Comparison of ENCODE assay signal across 8 cellular contexts in genomic region chr16:1825864-1826690, GRCh38. TPM values are rescaled to one million over a fixed set of nuclear protein-coding genes. Genes with fewer than 3 reads are reported as not detected.
DNase-seq lines count a peak whose midpoint lies in the region; ATAC-seq and TF ChIP-seq lines count a peak whose summit lies in the region.

No MANE protein-coding gene starts in this region.

- no peaks in the 10 kb centered on the region for H3K27me3 ChIP-seq in naive thymus-derived CD4-positive, alpha-beta T cell (ENCODE audit: control insufficient read depth in 2 of 2, insufficient read depth in 2 of 2, low read length in 2 of 2)

- H3K4me3 ChIP-seq in naive thymus-derived CD4-positive, alpha-beta T cell (ENCODE audit: low read length) = peak overlapping the region; percentile 69

- H3K36me3 ChIP-seq in naive thymus-derived CD4-positive, alpha-beta T cell (ENCODE audit: control insufficient read depth in 2 of 3, insufficient read depth in 3 of 3, low read length in 3 of 3) = peaks cover 3 to 29% (median 7%) of the 10 kb centered on the region in 3 experiments

- H3K36me3 Mint-ChIP-seq in activated CD8-positive, alpha-beta memory T cell treated with anti-CD3 and anti-CD28 coated beads, Interleukin-2, amount 10 ng/mL, durations not matched to agents 7 days and 5 days = no peaks in the 10 kb centered on the region
- peaks cover 0 to 7% (median 0%) of the 10 kb centered on the region in 5 donors for H3K36me3 Mint-ChIP-seq in naive thymus-derived CD4-positive, alpha-beta T cell

- ATAC-seq in HG02642 (IDR thresholded peaks at IDR 0.05; ENCODE audit: poor library complexity, unreplicated experiment) = peak; percentile 49
- ATAC-seq in activated CD8-positive, alpha-beta memory T cell treated with anti-CD3 and anti-CD28 coated beads, Interleukin-2, amount 10 ng/mL, durations not matched to agents 7 days and 5 days = peak; percentile 72
- peak; percentile 78 for ATAC-seq in naive thymus-derived CD4-positive, alpha-beta T cell
- peak; percentile 77 for ATAC-seq in stimulated activated naive CD8-positive, alpha-beta T cell treated with anti-CD3 and anti-CD28 coated beads, Interleukin-15, Interleukin-2, amounts not matched to agents 100 U/mL and 50 U/mL, for 24 hours

- peaks cover 19 to 26% of the 10 kb centered on the region in 2 donors for H3K4me1 ChIP-seq in naive thymus-derived CD4-positive, alpha-beta T cell (ENCODE audit: control insufficient read depth in 2 of 2, insufficient read depth in 2 of 2, low read length in 2 of 2)

- H3K4me1 Mint-ChIP-seq in activated CD8-positive, alpha-beta memory T cell treated with anti-CD3 and anti-CD28 coated beads, Interleukin-2, amount 10 ng/mL, durations not matched to agents 7 days and 5 days = peaks cover 43% of the 10 kb centered on the region
- peaks cover 21 to 60% (median 44%) of the 10 kb centered on the region in 7 donors for H3K4me1 Mint-ChIP-seq in naive thymus-derived CD4-positive, alpha-beta T cell

- intact Hi-C loops in naive thymus-derived CD4-positive, alpha-beta T cell (cut with micrococcal nuclease) = loop anchor here (1.0 to 5.0 kb wide), 11 partner anchors 14 to 517 kb away; partner anchors contain the start of genes MRPS34 (in 2 of the 2), NUBP2 (in 2 of the 2), SPSB3 (in 2 of the 2) and CRAMP1 (in 1 of the 2)

- TF ChIP-seq POLR2A in erythroblast (IDR thresholded peaks at IDR 0.05; ENCODE audit: low read length) = no peak

- POLR2A ChIA-PET in naive thymus-derived CD4-positive, alpha-beta T cell (lab: Charles Lee) = interaction anchor here (0.5 to 3.6 kb wide), 7 partner anchors 12 to 556 kb away, joined by 3 to 33 read pairs (median 5); partner anchors contain the start of genes EME2, MRPS34, NME3 and NUBP2

- H3K9me3 Mint-ChIP-seq in activated CD8-positive, alpha-beta memory T cell treated with anti-CD3 and anti-CD28 coated beads, Interleukin-2, amount 10 ng/mL, durations not matched to agents 7 days and 5 days (ENCODE audit: low read depth) = no peaks in the 10 kb centered on the region
- H3K9me3 Mint-ChIP-seq in naive thymus-derived CD4-positive, alpha-beta T cell = peaks cover 0 to 2% (median 0%) of the 10 kb centered on the region in 11 donors

- peak overlapping the region; percentile 78 for H3K27ac ChIP-seq in naive thymus-derived CD4-positive, alpha-beta T cell (ENCODE audit: low read depth, low read length)

- H3K4me3 Mint-ChIP-seq in activated CD8-positive, alpha-beta memory T cell treated with anti-CD3 and anti-CD28 coated beads, Interleukin-2, amount 10 ng/mL, durations not matched to agents 7 days and 5 days = peak overlapping the region; percentile 79
- peak overlapping the region; percentile 82 to 92 (median 88) for H3K4me3 Mint-ChIP-seq in naive thymus-derived CD4-positive, alpha-beta T cell

- H3K9me3 ChIP-seq in naive thymus-derived CD4-positive, alpha-beta T cell (ENCODE audit: control insufficient read depth in 2 of 3, low read length in 3 of 3) = no peaks in the 10 kb centered on the region

- peak overlapping the region; percentile 47 for H3K27ac Mint-ChIP-seq in activated CD8-positive, alpha-beta memory T cell treated with anti-CD3 and anti-CD28 coated beads, Interleukin-2, amount 10 ng/mL, durations not matched to agents 7 days and 5 days
- H3K27ac Mint-ChIP-seq in naive thymus-derived CD4-positive, alpha-beta T cell = peak overlapping the region; percentile 80 to 93 (median 91)

- CTCF ChIA-PET in activated CD8-positive, alpha-beta memory T cell treated with anti-CD3 and anti-CD28 coated beads, Interleukin-2, amount 10 ng/mL, durations not matched to agents 7 days and 5 days (lab: Charles Lee) = interaction anchor here (1.4 to 2.8 kb wide), 2 partner anchors 44 kb away, joined by 7 to 11 read pairs; partner anchors contain the start of genes NUBP2 and SPSB3
- CTCF ChIA-PET in naive thymus-derived CD4-positive, alpha-beta T cell (lab: Charles Lee) = interaction anchor here (0.5 to 1.0 kb wide), 3 partner anchors 121 to 690 kb away, joined by 3 read pairs; no protein-coding TSS in a partner anchor

- H3K27me3 Mint-ChIP-seq in activated CD8-positive, alpha-beta memory T cell treated with anti-CD3 and anti-CD28 coated beads, Interleukin-2, amount 10 ng/mL, durations not matched to agents 7 days and 5 days = no peaks in the 10 kb centered on the region
- no peaks in the 10 kb centered on the region for H3K27me3 Mint-ChIP-seq in naive thymus-derived CD4-positive, alpha-beta T cell

- peak; percentile 78 for DNase-seq in NCI-H82 (lab: John Stamatoyannopoulos, UW)
- no peak for DNase-seq in NCI-H82 treated with DMSO at 0.1 percent for 48 hours (lab: John Stamatoyannopoulos, UW; ENCODE audit: unreplicated experiment)
- DNase-seq in NCI-H1092 treated with DMSO at 0.1 percent for 48 hours (lab: John Stamatoyannopoulos, UW) = peak; percentile 66
- DNase-seq in activated CD8-positive, alpha-beta memory T cell treated with anti-CD3 and anti-CD28 coated beads, Interleukin-2, amount 10 ng/mL, durations not matched to agents 7 days and 5 days = peak; percentile 78
- DNase-seq in erythroblast (lab: John Stamatoyannopoulos, UW) = peak; percentile 90 to 93
- peak in 5 of 9 donors; percentile 55 to 87 (median 65) for DNase-seq in naive thymus-derived CD4-positive, alpha-beta T cell
- peak; percentile 62 for DNase-seq in stimulated activated naive CD8-positive, alpha-beta T cell treated with anti-CD3 and anti-CD28 coated beads, Interleukin-15, Interleukin-2, amounts not matched to agents 100 U/mL and 50 U/mL, for 24 hours

RNA-seq across cellular contexts. Expression of gene HAGH, which starts 0.5 kb away (rescaled TPM):
- 10 to 100 TPM; 44.1 to 44.2 TPM for total RNA-seq in activated CD8-positive, alpha-beta memory T cell treated with anti-CD3 and anti-CD28 coated beads, Interleukin-2, amount 10 ng/mL, durations not matched to agents 7 days and 5 days
- total RNA-seq in naive thymus-derived CD4-positive, alpha-beta T cell = 10 to 100 TPM; 46.2 to 72.9 (median 48.9) TPM
- polyA plus RNA-seq in naive thymus-derived CD4-positive, alpha-beta T cell = 10 to 100 TPM; 39.4 to 62.4 TPM

RNA-seq across cellular contexts. Expression of gene FAHD1, which starts 0.9 kb away (rescaled TPM):
- 10 to 100 TPM; 11.3 to 12.9 TPM for total RNA-seq in activated CD8-positive, alpha-beta memory T cell treated with anti-CD3 and anti-CD28 coated beads, Interleukin-2, amount 10 ng/mL, durations not matched to agents 7 days and 5 days
- total RNA-seq in naive thymus-derived CD4-positive, alpha-beta T cell = 10 to 100 TPM in 1 of 5 experiments, 1 to 10 TPM in 4; 7.8 to 12.9 (median 9.7) TPM
- 10 to 100 TPM; 27.5 to 28.6 TPM for polyA plus RNA-seq in naive thymus-derived CD4-positive, alpha-beta T cell

RNA-seq across cellular contexts. Expression of gene IGFALS, which starts 32.6 kb away (rescaled TPM):
- total RNA-seq in activated CD8-positive, alpha-beta memory T cell treated with anti-CD3 and anti-CD28 coated beads, Interleukin-2, amount 10 ng/mL, durations not matched to agents 7 days and 5 days = not detected
- 1 to 10 TPM in 3 of 5 experiments, under 1 TPM in 2; 0.19 to 1.5 (median 1.1) TPM for total RNA-seq in naive thymus-derived CD4-positive, alpha-beta T cell
- under 1 TPM in 1 of 2 donors, not detected in 1; 0.40 TPM for polyA plus RNA-seq in naive thymus-derived CD4-positive, alpha-beta T cell

RNA-seq across cellular contexts. Expression of gene NUBP2, which starts 43.3 kb away (rescaled TPM):
- 10 to 100 TPM; 52.5 to 64.0 TPM for total RNA-seq in activated CD8-positive, alpha-beta memory T cell treated with anti-CD3 and anti-CD28 coated beads, Interleukin-2, amount 10 ng/mL, durations not matched to agents 7 days and 5 days
- 10 to 100 TPM; 39.3 to 60.2 (median 48.6) TPM for total RNA-seq in naive thymus-derived CD4-positive, alpha-beta T cell
- polyA plus RNA-seq in naive thymus-derived CD4-positive, alpha-beta T cell = 10 to 100 TPM; 96.7 to 98.9 TPM

RNA-seq across cellular contexts. Expression of gene SPSB3, which starts 43.7 kb away (rescaled TPM):
- total RNA-seq in activated CD8-positive, alpha-beta memory T cell treated with anti-CD3 and anti-CD28 coated beads, Interleukin-2, amount 10 ng/mL, durations not matched to agents 7 days and 5 days = 10 to 100 TPM; 35.7 to 36.5 TPM
- 100 to 1,000 TPM in 2 of 5 experiments, 10 to 100 TPM in 3; 38.2 to 127 (median 72.3) TPM for total RNA-seq in naive thymus-derived CD4-positive, alpha-beta T cell
- polyA plus RNA-seq in naive thymus-derived CD4-positive, alpha-beta T cell = 10 to 100 TPM; 38.7 to 58.9 TPM
